ENCODE assay signal across 17 cellular contexts in genomic region chr4:127985989-127986388, GRCh38.
"Had no signal": no experiment of that assay in that cellular context is flagged by ENCODE, and none has a peak within 500 bp of the region (broad histone marks: within the 10 kb centered on the region; RNA-seq: fewer than 3 reads in every experiment).

No MANE protein-coding gene starts in this region.

- H3K27me3 ChIP-seq: dorsolateral prefrontal cortex, right lobe of liver, spleen had no signal

- FAIRE-seq: endometrium had no signal

- H3K9me3 ChIP-seq: psoas muscle, right lobe of liver, spleen had no signal

- H3K4me3 ChIP-seq: dorsolateral prefrontal cortex, psoas muscle, right lobe of liver, spleen had no signal

- H3K27ac ChIP-seq: dorsolateral prefrontal cortex, psoas muscle, right lobe of liver, spleen had no signal

- DNase-seq: activated CD4-positive, alpha-beta T cell treated with anti-CD3 and anti-CD28 coated beads, Interleukin-2, amount 50 U/mL, for 4 hours; activated effector memory CD4-positive, alpha-beta T cell treated with Interleukin-2 at 50 U/mL for 16 hours; activated T-cell treated with anti-CD3 and anti-CD28 coated beads, Interleukin-2, amount 50 U/mL, for 1 hour; amygdala; dorsolateral prefrontal cortex; kidney; left ventricle myocardium superior; nephron progenitor cell; psoas muscle; right lobe of liver; spleen; stimulated activated CD4-positive, alpha-beta T cell treated with anti-CD3 and anti-CD28 coated beads, Interleukin-1b, Interleukin-23, amount 100 ng/mL, for 48 hours; stimulated activated naive CD4-positive, alpha-beta T cell; substantia nigra; trophoblast cell had no signal

- ATAC-seq: activated CD4-positive, CD25-positive, alpha-beta regulatory T cell treated with anti-CD3 and anti-CD28 coated beads, Interleukin-2, amount 50 U/mL, for 24 hours; left ventricle myocardium superior; psoas muscle had no signal

- H3K4me1 ChIP-seq: right lobe of liver, spleen had no signal
